21 cellular contexts compared by ENCODE assay signal in genomic region chr3:72964633-72965032, GRCh38. TPM values are rescaled to one million over a fixed set of nuclear protein-coding genes. Genes with fewer than 3 reads are reported as not detected.
DNase-seq lines count a peak whose midpoint lies in the region; ATAC-seq lines count a peak whose summit lies in the region.
"Had no signal": no experiment of that assay in that cellular context is flagged by ENCODE, and none has a peak within 500 bp of the region (broad histone marks: within the 10 kb centered on the region; RNA-seq: fewer than 3 reads in every experiment).

No MANE protein-coding gene starts in this region.

- ATAC-seq in GM19351 (IDR thresholded peaks at IDR 0.05; ENCODE audit: unreplicated experiment) (peak; percentile 45), GM21360 (IDR thresholded peaks at IDR 0.05; ENCODE audit: unreplicated experiment) (no peak)
- ATAC-seq: A549; CD8-positive, alpha-beta T cell; GM23338; SK-N-SH treated with all-trans-retinoic acid at 6 μM for 48 hours had no signal

- H3K27ac Mint-ChIP-seq in activated CD4-positive, alpha-beta T cell treated with anti-CD3 and anti-CD28 coated beads, Interleukin-2, amount 10 ng/mL, durations not matched to agents 24 days and 14 days = peak overlapping the region; percentile 19
- H3K27ac Mint-ChIP-seq: GM23338 had no signal

- intact Hi-C loops in activated CD4-positive, alpha-beta T cell treated with anti-CD3 and anti-CD28 coated beads, Interleukin-2, amount 10 ng/mL, durations not matched to agents 24 days and 14 days (cut with micrococcal nuclease) = loop anchor here (1.0 to 2.0 kb wide), 2 partner anchors 14 to 65 kb away; no protein-coding TSS in a partner anchor

- H3K27ac ChIP-seq in substantia nigra (ENCODE audit: low read depth, low read length, poor library complexity, severe bottlenecking) = peak overlapping the region; percentile 17
- H3K27ac ChIP-seq: A549, Peyer's patch had no signal

- no peak overlapping the region for H3K4me3 Mint-ChIP-seq in activated CD4-positive, alpha-beta T cell treated with anti-CD3 and anti-CD28 coated beads, Interleukin-2, amount 10 ng/mL, durations not matched to agents 24 days and 14 days
- H3K4me3 Mint-ChIP-seq: CD8-positive, alpha-beta T cell; GM23338; T-helper 1 cell treated with Interleukin-12 subunit alpha and Interleukin-12 subunit beta and Interleukin-4 antibody, amounts not matched to agents 30 μg/mL and 1 μg/mL, for 36 hours had no signal

- H3K27me3 Mint-ChIP-seq in activated CD4-positive, alpha-beta T cell treated with anti-CD3 and anti-CD28 coated beads, Interleukin-2, amount 10 ng/mL, durations not matched to agents 24 days and 14 days = no peaks in the 10 kb centered on the region

- H3K4me1 Mint-ChIP-seq in activated CD4-positive, alpha-beta T cell treated with anti-CD3 and anti-CD28 coated beads, Interleukin-2, amount 10 ng/mL, durations not matched to agents 24 days and 14 days = peaks cover 38% of the 10 kb centered on the region
- H3K4me1 Mint-ChIP-seq: GM23338 had no signal

- no peak for DNase-seq in activated CD4-positive, alpha-beta T cell treated with anti-CD3 and anti-CD28 coated beads, Interleukin-2, amount 10 ng/mL, durations not matched to agents 24 days and 14 days
- DNase-seq in activated CD4-positive, alpha-beta T cell treated with anti-CD3 and anti-CD28 coated beads, Interleukin-2, amount 50 U/mL, for 48 hours = no peak
- DNase-seq in NCI-H748 treated with DMSO at 0.1 percent for 48 hours (lab: John Stamatoyannopoulos, UW) (peak; percentile 47), substantia nigra (lab: John Stamatoyannopoulos, UW) (no peak), AG20443 (ENCODE audit: low spot score) (no peak), NCI-H2196 (lab: John Stamatoyannopoulos, UW; ENCODE audit: unreplicated experiment) (no peak)
- DNase-seq: AML-193; CD8-positive, alpha-beta T cell; Karpas-422; NCI-H1417; NCI-H2029; NCI-H345; NCI-H82; Peyer's patch; SHP77 had no signal

- no peaks in the 10 kb centered on the region for H3K36me3 Mint-ChIP-seq in activated CD4-positive, alpha-beta T cell treated with anti-CD3 and anti-CD28 coated beads, Interleukin-2, amount 10 ng/mL, durations not matched to agents 24 days and 14 days (ENCODE audit: low read depth)
- H3K36me3 Mint-ChIP-seq: CD8-positive, alpha-beta T cell had no signal

- H3K9me3 Mint-ChIP-seq in activated CD4-positive, alpha-beta T cell treated with anti-CD3 and anti-CD28 coated beads, Interleukin-2, amount 10 ng/mL, durations not matched to agents 24 days and 14 days = no peaks in the 10 kb centered on the region
- H3K9me3 Mint-ChIP-seq: CD8-positive, alpha-beta T cell; GM23338; T-helper 1 cell treated with Interleukin-12 subunit alpha and Interleukin-12 subunit beta and Interleukin-4 antibody, amounts not matched to agents 30 μg/mL and 1 μg/mL, for 36 hours had no signal

RNA-seq across cellular contexts. Expression of gene PPP4R2, which starts 32.0 kb away (rescaled TPM):
- 105 and 107 TPM in 2 replicates for total RNA-seq in activated CD4-positive, alpha-beta T cell treated with anti-CD3 and anti-CD28 coated beads, Interleukin-2, amount 10 ng/mL, durations not matched to agents 24 days and 14 days
